24 cellular contexts compared by ENCODE assay signal in the genomic region with DNA sequence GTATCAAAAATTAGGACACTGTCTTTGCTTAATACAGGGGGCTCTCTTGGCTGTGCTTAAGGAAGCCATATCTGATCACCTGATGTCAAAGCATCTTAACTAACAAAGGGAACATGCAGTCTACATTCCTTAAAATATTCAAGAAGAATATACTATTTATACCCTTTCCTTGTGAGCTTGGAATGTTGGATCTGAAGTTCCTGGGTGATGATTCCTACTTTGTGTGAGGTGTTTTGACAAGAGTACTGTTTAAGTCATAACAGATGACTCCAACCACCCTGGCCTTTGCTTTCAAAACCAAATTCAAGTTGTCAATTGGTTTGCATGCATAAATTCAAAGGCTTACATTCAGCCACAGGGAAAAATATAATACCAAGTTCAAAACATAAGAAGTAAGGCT.
"Had no signal": no experiment of that assay in that cellular context is flagged by ENCODE, and none has a peak within 500 bp of the region (broad histone marks: within the 10 kb centered on the region; RNA-seq: fewer than 3 reads in every experiment).

No MANE protein-coding gene starts in this region.

- H3K4me3 ChIP-seq: esophagus squamous epithelium, gastroesophageal sphincter, heart left ventricle, hepatocyte, left lung, mucosa of descending colon, neural progenitor cell, prostate gland, right atrium auricular region, smooth muscle cell, testis, tibial artery had no signal

- H3K27ac ChIP-seq: esophagus squamous epithelium, gastroesophageal sphincter, heart left ventricle, hepatocyte, left lung, neural progenitor cell, prostate gland, right atrium auricular region, testis, tibial artery had no signal

- FAIRE-seq: endothelial cell of umbilical vein, kidney had no signal

- DNase-seq: effector memory CD4-positive, alpha-beta T cell; erythroblast; esophagus squamous epithelium; heart left ventricle; kidney; left cardiac atrium; left lung; mesenchymal stem cell; mucosa of descending colon; naive B cell; stimulated activated CD4-positive, alpha-beta T cell treated with anti-CD3 and anti-CD28 coated beads, Interleukin-12 subunit alpha, Interleukin-12 subunit beta, amount 100 ng/mL, for 4 hours; stimulated activated CD4-positive, alpha-beta T cell treated with anti-CD3 and anti-CD28 coated beads, Interleukin-1b, Interleukin-23, amount 100 ng/mL, for 48 hours; stimulated activated CD4-positive, alpha-beta T cell treated with anti-CD3 and anti-CD28 coated beads, Interleukin-4, amount 100 ng/mL, for 24 hours; stimulated activated naive CD8-positive, alpha-beta T cell treated with anti-CD3 and anti-CD28 coated beads, Interleukin-15, Interleukin-2, amounts not matched to agents 100 U/mL and 50 U/mL, for 24 hours; substantia nigra; testis; tibial artery had no signal
